8 cellular contexts compared by ENCODE assay signal in the genomic region with DNA sequence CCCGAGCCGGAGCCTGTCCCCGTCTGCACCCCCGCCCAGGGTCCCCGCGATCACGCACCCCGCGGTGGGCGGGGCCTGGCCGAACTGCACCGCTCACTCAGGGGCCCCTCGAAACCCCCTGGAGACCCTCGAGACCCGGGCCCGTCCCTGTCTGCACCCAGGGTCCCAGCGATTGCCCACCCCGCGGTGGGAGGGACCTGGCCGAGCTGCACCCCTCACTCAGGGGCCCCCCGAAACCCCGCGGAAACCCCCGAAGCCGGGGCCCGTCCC. TPM values are rescaled to one million over a fixed set of nuclear protein-coding genes. Genes with fewer than 3 reads are reported as not detected.
DNase-seq lines count a peak whose midpoint lies in the region; ATAC-seq, FAIRE-seq and TF ChIP-seq lines count a peak whose summit lies in the region.

No MANE protein-coding gene starts in this region.

- no peak for DNase-seq in CD8-positive, alpha-beta memory T cell
- DNase-seq in GM12878 (ENCODE audit: low read depth, low spot score) (no peak), lung (ENCODE audit: low spot score) (no peak), aorta (no peak), DMS 273 (lab: John Stamatoyannopoulos, UW; ENCODE audit: unreplicated experiment) (no peak), NCI-H2196 treated with DMSO at 0.1 percent for 48 hours (lab: John Stamatoyannopoulos, UW; ENCODE audit: unreplicated experiment) (no peak)

- CTCF ChIA-PET in CD8-positive, alpha-beta memory T cell (lab: Charles Lee): interaction anchor here (0.7 to 1.4 kb wide), 4 partner anchors 16 to 124 kb away, joined by 3 to 5 read pairs (median 4); no protein-coding TSS in a partner anchor
- CTCF ChIA-PET in GM12878 (lab: Yijun Ruan, JAX): interaction anchor here (1.1 to 1.7 kb wide), 2 partner anchors 180 to 220 kb away, joined by 4 to 6 read pairs; partner anchors contain the start of gene PLEKHJ1

- no peaks in the 10 kb centered on the region for H3K36me3 ChIP-seq in CD8-positive, alpha-beta memory T cell (ENCODE audit: insufficient read depth, low read length)
- peaks cover 4 to 10% of the 10 kb centered on the region in 2 experiments; a peak in 3 of 4 replicates for H3K36me3 ChIP-seq in GM12878 (ENCODE audit: control insufficient read depth in 2 of 2, insufficient read depth in 2 of 2, low read length in 1 of 2)
- H3K36me3 ChIP-seq in lung (ENCODE audit: control insufficient read depth in 2 of 2, insufficient read depth in 2 of 2, low read length in 2 of 2): peaks cover 0 to 2% of the 10 kb centered on the region in 2 donors
- no peaks in the 10 kb centered on the region for H3K36me3 ChIP-seq in aorta (ENCODE audit: control insufficient read depth in 1 of 2, insufficient read depth in 2 of 2, low read length in 1 of 2)

- peak; percentile 5 for ATAC-seq in HG02981 (IDR thresholded peaks at IDR 0.05; ENCODE audit: unreplicated experiment)
- ATAC-seq in GM12878: no peak
- ATAC-seq in lung (ENCODE audit: insufficient read depth, low FRiP score): no peak
- no peak for ATAC-seq in aorta (ENCODE audit: low FRiP score)
- no peak for ATAC-seq in GM19467 (IDR thresholded peaks at IDR 0.05; ENCODE audit: unreplicated experiment)

- peaks cover 18 to 21% (median 18%) of the 10 kb centered on the region in 3 donors for H3K4me1 Mint-ChIP-seq in CD8-positive, alpha-beta memory T cell

- peaks cover 9% of the 10 kb centered on the region for H4K20me1 ChIP-seq in GM12878 (ENCODE audit: control insufficient read depth, insufficient read depth)

- peaks cover 60% of the 10 kb centered on the region for H3K79me2 ChIP-seq in GM12878 (ENCODE audit: control insufficient read depth, insufficient read depth, low read length)

- H3K27ac Mint-ChIP-seq in CD8-positive, alpha-beta memory T cell: peak overlapping the region in 5 of 8 donors; percentile 82 to 92 (median 89)

- peak overlapping the region; percentile 94 for H3K9ac ChIP-seq in GM12878 (ENCODE audit: control insufficient read depth, insufficient read depth, low read length)

- H3K36me3 Mint-ChIP-seq in CD8-positive, alpha-beta memory T cell: peaks cover 0 to 4% (median 0%) of the 10 kb centered on the region in 3 donors

- no peak for FAIRE-seq in GM12878 (lab: Jason Lieb, UNC)

- peak overlapping the region; percentile 55 for H2AFZ ChIP-seq in GM12878 (ENCODE audit: control insufficient read depth, low read depth, low read length)

- TF ChIP-seq EP300 in GM12878 (IDR thresholded peaks at IDR 0.05; ENCODE audit: borderline replicate concordance in 1 of 2, control insufficient read depth in 1 of 2, low read depth in 2 of 2, low read length in 2 of 2): no peak

- H3K4me2 ChIP-seq in GM12878 (ENCODE audit: control insufficient read depth, insufficient read depth): peak overlapping the region; percentile 93; the same call in 1 of the 2 replicates

- H3K4me3 Mint-ChIP-seq in CD8-positive, alpha-beta memory T cell: peak overlapping the region; percentile 76 to 93 (median 88)

- peaks cover 0 to 1% of the 10 kb centered on the region in 2 donors for H3K27me3 Mint-ChIP-seq in CD8-positive, alpha-beta memory T cell

- POLR2A ChIA-PET in CD8-positive, alpha-beta memory T cell (lab: Charles Lee): interaction anchor here (0.6 to 3.0 kb wide), 6 partner anchors 13 to 371 kb away, joined by 3 to 24 read pairs (median 6); partner anchors contain the start of genes GADD45B and TIMM13
- POLR2A ChIA-PET in GM12878 (lab: Charles Lee): interaction anchor here (0.6 to 1.7 kb wide), 14 partner anchors 12 to 166 kb away, joined by 3 to 11 read pairs (median 4); partner anchors contain the start of genes GADD45B and TIMM13

- no peaks in the 10 kb centered on the region for H3K9me3 ChIP-seq in CD8-positive, alpha-beta memory T cell (ENCODE audit: low read length)
- no peaks in the 10 kb centered on the region for H3K9me3 ChIP-seq in GM12878 (replicated peaks; ENCODE audit: control insufficient read depth, insufficient read depth, low read length)
- no peaks in the 10 kb centered on the region for H3K9me3 ChIP-seq in lung (ENCODE audit: control insufficient read depth in 2 of 2, insufficient read depth in 1 of 2, low read length in 1 of 2)
- H3K9me3 ChIP-seq in aorta (ENCODE audit: control insufficient read depth, low read length): no peaks in the 10 kb centered on the region

- intact Hi-C loops in GM12878 (cut with micrococcal nuclease; ENCODE audit: unreplicated experiment): loop anchor here (1.0 kb wide), 1 partner anchor 29 kb away; the partner anchor contains the start of gene TIMM13
- intact Hi-C loops in aorta (cut with DNase I): no loop called here

- H3K4me3 ChIP-seq in CD8-positive, alpha-beta memory T cell (ENCODE audit: low read length): peak overlapping the region; percentile 78
- peak overlapping the region; percentile 99 for H3K4me3 ChIP-seq in GM12878
- H3K4me3 ChIP-seq in lung: peak overlapping the region; percentile 82
- H3K4me3 ChIP-seq in aorta (ENCODE audit: low read length in 2 of 2): peak overlapping the region; percentile 75 to 93

- TF ChIP-seq POLR2A in GM12878 (IDR thresholded peaks at IDR 0.05; ENCODE audit: low read depth, low read length): no peak; the same call in 1 of the 2 replicates

- H3K27me3 ChIP-seq in CD8-positive, alpha-beta memory T cell (ENCODE audit: insufficient read depth, low read length, poor library complexity, severe bottlenecking): no peaks in the 10 kb centered on the region
- H3K27me3 ChIP-seq in GM12878 (replicated peaks in 1 of 2; ENCODE audit: control insufficient read depth in 2 of 2, insufficient read depth in 2 of 2, low read length in 1 of 2) (no peaks in the 10 kb centered on the region), lung (ENCODE audit: control insufficient read depth, insufficient read depth) (no peaks in the 10 kb centered on the region), aorta (ENCODE audit: control insufficient read depth in 1 of 2, insufficient read depth in 2 of 2, low read length in 1 of 2) (no peaks in the 10 kb centered on the region)

- WGBS in GM12878 (ENCODE audit: insufficient coverage, insufficient replicate concordance, low lambda C conversion rate, missing lambda C conversion rate): 0% methylated on average over 19 of the region's 26 CpGs
- 1 to 2% methylated on average over 19 to 26 of the region's 26 CpGs for WGBS in lung, 2 donors
- 0 to 1% methylated on average over 20 to 26 of the region's 26 CpGs for WGBS in aorta, 2 donors

- SMC1A ChIA-PET in GM12878 (lab: Charles Lee; ENCODE audit: uncharacterized antibody, unreplicated experiment): no interaction called here

- no peak for TF ChIP-seq RAD21 in GM12878 (IDR thresholded peaks at IDR 0.05; ENCODE audit: insufficient read depth, low read depth, low read length)

- no TSS peak for BruUV-seq in GM12878 (replicated peaks; lab: Mats Ljungman, UMichigan)

- H3K9me3 Mint-ChIP-seq in CD8-positive, alpha-beta memory T cell: no peaks in the 10 kb centered on the region

- RAD21 ChIA-PET in GM12878 (lab: Charles Lee; ENCODE audit: unreplicated experiment): interaction anchor here (0.7 to 1.5 kb wide), 7 partner anchors 20 to 579 kb away, joined by 3 to 5 read pairs (median 3); partner anchors contain the start of gene GADD45B

- in situ Hi-C loops in GM12878 (cut with MboI): no loop called here

- TF ChIP-seq CTCF in GM12878 (IDR thresholded peaks at IDR 0.05 in 2 of 3, conservative IDR thresholded peaks at IDR 0.05 in 1 of 3; ENCODE audit: control insufficient read depth in 2 of 3, extremely low read depth in 1 of 3, insufficient read depth in 1 of 3, low read depth in 3 of 3, low read length in 3 of 3) (no peak), lung (IDR thresholded peaks at IDR 0.05; ENCODE audit: control extremely low read depth, extremely low read depth) (no peak)

- peak overlapping the region; percentile 74 for H3K27ac ChIP-seq in CD8-positive, alpha-beta memory T cell (ENCODE audit: low read depth, low read length)
- H3K27ac ChIP-seq in GM12878 (ENCODE audit: control insufficient read depth, insufficient read depth) (peak overlapping the region; percentile 90), lung (ENCODE audit: low read depth in 1 of 2, low read length in 1 of 2) (no peak overlapping the region), aorta (ENCODE audit: low read depth in 1 of 2, low read length in 2 of 2) (no peak overlapping the region)

- H3K4me1 ChIP-seq in CD8-positive, alpha-beta memory T cell (ENCODE audit: insufficient read depth, low read length): peaks cover 15% of the 10 kb centered on the region
- H3K4me1 ChIP-seq in GM12878 (ENCODE audit: control insufficient read depth, insufficient read depth, low read length): peaks cover 19% of the 10 kb centered on the region
- H3K4me1 ChIP-seq in lung (ENCODE audit: control insufficient read depth in 2 of 2, insufficient read depth in 2 of 2, low read length in 2 of 2): peaks cover 0 to 3% of the 10 kb centered on the region in 2 donors
- no peaks in the 10 kb centered on the region for H3K4me1 ChIP-seq in aorta (ENCODE audit: control insufficient read depth in 1 of 2, insufficient read depth in 2 of 2, low read length in 2 of 2)

RNA-seq across cellular contexts. Expression of gene LMNB2, which starts 0.5 kb away (rescaled TPM):
- total RNA-seq in CD8-positive, alpha-beta memory T cell: 100 to 1,000 TPM; 110 to 116 TPM
- 13.1 TPM for polyA plus RNA-seq in CD8-positive, alpha-beta memory T cell
- total RNA-seq in GM12878 (2013; cell fraction: nucleolus; rRNA removed): 39.2 and 49.9 TPM in 2 replicates
- 98.7 and 107 TPM in 2 replicates for total RNA-seq in GM12878 (2014; rRNA removed)
- 63.4 and 66.4 TPM in 2 replicates for total RNA-seq in GM12878 (2014; rRNA removed; fragmentation: Illumina TruSeq; extraction: Trizol)
- 117 and 118 TPM in 2 replicates for total RNA-seq in GM12878 (2021)
- 34.0 TPM for polyA plus RNA-seq in GM12878 (2011; ENCODE audit: low read depth)
- 62.9 and 98.1 TPM in 2 replicates for polyA plus RNA-seq in GM12878 (2011; rRNA removed)
- 131 and 153 TPM in 2 replicates for polyA plus RNA-seq in GM12878 (2011; cell fraction: cytosol; rRNA removed)
- 89.5 and 121 TPM in 2 replicates for polyA plus RNA-seq in GM12878 (2011; cell fraction: nucleus; rRNA removed)
- 45.1 and 51.1 TPM in 2 replicates for polyA plus RNA-seq in GM12878 (2012)
- polyA plus RNA-seq in GM12878 (2014; fragmentation: Illumina TruSeq; extraction: Trizol): 80.1 and 121 TPM in 2 replicates
- 1 to 10 TPM in 1 of 2 experiments, under 1 TPM in 1; 0.61 to 1.9 TPM for polyA plus RNA-seq in GM12878 (2014; fragmentation: Nextera tagmentation; extraction: Ambion mirVana)
- 94.8 and 108 TPM in 2 replicates for polyA plus RNA-seq in GM12878 (2014; rRNA removed)
- 10 to 100 TPM; 10.4 to 47.3 TPM for polyA plus RNA-seq in GM12878 (2016; fragmentation: Nextera tagmentation; extraction: Ambion mirVana)
- 61.8 and 93.7 TPM in 2 replicates for polyA minus RNA-seq in GM12878 (2011; rRNA and poly(A)+ RNA removed)
- polyA minus RNA-seq in GM12878 (2011; cell fraction: cytosol; rRNA and poly(A)+ RNA removed): 29.2 and 34.9 TPM in 2 replicates
- polyA minus RNA-seq in GM12878 (2011; cell fraction: nucleus; rRNA and poly(A)+ RNA removed): 14.7 and 19.8 TPM in 2 replicates
- 10 to 100 TPM; 19.1 to 42.9 TPM for total RNA-seq in lung
- polyA plus RNA-seq in lung: 10 to 100 TPM; 19.7 to 37.0 TPM
- total RNA-seq in aorta: 10 to 100 TPM; 18.0 to 19.7 TPM
- polyA plus RNA-seq in aorta: 1 to 10 TPM; 7.1 to 7.4 TPM

RNA-seq across cellular contexts. Expression of gene GADD45B, which starts 19.7 kb away (rescaled TPM):
- 10 to 100 TPM; 51.1 to 53.7 TPM for total RNA-seq in CD8-positive, alpha-beta memory T cell
- polyA plus RNA-seq in CD8-positive, alpha-beta memory T cell: 90.7 TPM
- total RNA-seq in GM12878 (2013; cell fraction: nucleolus; rRNA removed): 313 and 319 TPM in 2 replicates
- total RNA-seq in GM12878 (2014; rRNA removed) (89.5 and 97.3 TPM in 2 replicates), GM12878 (2014; rRNA removed; fragmentation: Illumina TruSeq; extraction: Trizol) (51.1 and 53.5 TPM in 2 replicates), GM12878 (2021) (101 and 104 TPM in 2 replicates), lung (10 to 100 TPM; 81.0 to 92.7 TPM), aorta (100 to 1,000 TPM in 1 of 2 donors, 10 to 100 TPM in 1; 99.5 to 185 TPM)
- 59.9 TPM for polyA plus RNA-seq in GM12878 (2011; ENCODE audit: low read depth)
- polyA plus RNA-seq in GM12878 (2011; rRNA removed) (112 and 180 TPM in 2 replicates), GM12878 (2014; fragmentation: Illumina TruSeq; extraction: Trizol) (12.4 and 33.7 TPM in 2 replicates), GM12878 (2014; fragmentation: Nextera tagmentation; extraction: Ambion mirVana) (10 to 100 TPM in 1 of 2 experiments, 1 to 10 TPM in 1; 2.4 to 10.5 TPM), GM12878 (2014; rRNA removed) (150 and 165 TPM in 2 replicates), GM12878 (2016; fragmentation: Nextera tagmentation; extraction: Ambion mirVana) (100 to 1,000 TPM in 1 of 2 experiments, 10 to 100 TPM in 1; 92.7 to 106 TPM), lung (100 to 1,000 TPM in 1 of 2 donors, 10 to 100 TPM in 1; 92.4 to 405 TPM), aorta (100 to 1,000 TPM; 127 to 262 TPM)
- 262 and 293 TPM in 2 replicates for polyA plus RNA-seq in GM12878 (2011; cell fraction: cytosol; rRNA removed)
- polyA plus RNA-seq in GM12878 (2011; cell fraction: nucleus; rRNA removed): 355 and 391 TPM in 2 replicates
- 129 and 137 TPM in 2 replicates for polyA plus RNA-seq in GM12878 (2012)
- polyA minus RNA-seq in GM12878 (2011; rRNA and poly(A)+ RNA removed): 93.1 and 170 TPM in 2 replicates
- polyA minus RNA-seq in GM12878 (2011; cell fraction: cytosol; rRNA and poly(A)+ RNA removed): 64.0 and 71.2 TPM in 2 replicates
- polyA minus RNA-seq in GM12878 (2011; cell fraction: nucleus; rRNA and poly(A)+ RNA removed): 216 and 321 TPM in 2 replicates

RNA-seq across cellular contexts. Expression of gene TIMM13, which starts 28.9 kb away (rescaled TPM):
- 100 to 1,000 TPM; 154 to 169 TPM for total RNA-seq in CD8-positive, alpha-beta memory T cell
- polyA plus RNA-seq in CD8-positive, alpha-beta memory T cell: 71.0 TPM
- total RNA-seq in GM12878 (2013; cell fraction: nucleolus; rRNA removed): 59.7 and 74.3 TPM in 2 replicates
- total RNA-seq in GM12878 (2014; rRNA removed) (69.5 and 80.8 TPM in 2 replicates), GM12878 (2014; rRNA removed; fragmentation: Illumina TruSeq; extraction: Trizol) (28.3 and 34.4 TPM in 2 replicates), GM12878 (2021) (151 and 160 TPM in 2 replicates), lung (100 to 1,000 TPM in 1 of 2 donors, 10 to 100 TPM in 1; 27.2 to 103 TPM), aorta (10 to 100 TPM; 27.8 to 32.7 TPM)
- polyA plus RNA-seq in GM12878 (2011; ENCODE audit: low read depth): 23.9 TPM
- polyA plus RNA-seq in GM12878 (2011; rRNA removed) (17.1 and 38.9 TPM in 2 replicates), GM12878 (2014; fragmentation: Illumina TruSeq; extraction: Trizol) (1.6 and 9.9 TPM in 2 replicates), GM12878 (2014; fragmentation: Nextera tagmentation; extraction: Ambion mirVana) (10 to 100 TPM; 17.9 to 46.3 TPM), GM12878 (2014; rRNA removed) (82.1 and 111 TPM in 2 replicates), GM12878 (2016; fragmentation: Nextera tagmentation; extraction: Ambion mirVana) (100 to 1,000 TPM; 200 to 205 TPM), lung (100 to 1,000 TPM in 1 of 2 donors, 10 to 100 TPM in 1; 58.5 to 103 TPM), aorta (10 to 100 TPM; 41.7 to 41.9 TPM)
- polyA plus RNA-seq in GM12878 (2011; cell fraction: cytosol; rRNA removed): 74.2 and 137 TPM in 2 replicates
- polyA plus RNA-seq in GM12878 (2011; cell fraction: nucleus; rRNA removed): 67.2 and 71.6 TPM in 2 replicates
- polyA plus RNA-seq in GM12878 (2012): 48.0 and 50.4 TPM in 2 replicates
- 5.5 and 23.9 TPM in 2 replicates for polyA minus RNA-seq in GM12878 (2011; rRNA and poly(A)+ RNA removed)
- 18.7 and 24.1 TPM in 2 replicates for polyA minus RNA-seq in GM12878 (2011; cell fraction: cytosol; rRNA and poly(A)+ RNA removed)
- 9.9 and 18.2 TPM in 2 replicates for polyA minus RNA-seq in GM12878 (2011; cell fraction: nucleus; rRNA and poly(A)+ RNA removed)

Comparison
In these comparisons a context has a peak if more than half of its experiments do, and no peak if none do; other contexts are left out.
1. H3K27ac ChIP-seq: peak in CD8-positive, alpha-beta memory T cell (single experiment) and GM12878 (single experiment); none in lung (0 of 2) and aorta (0 of 2).
2. Peak in every context shown above with its lines, with median percentiles within 50 percentile points of each other: H3K4me3 ChIP-seq.